Comparison of ENCODE assay signal across 19 cellular contexts in the genomic region with DNA sequence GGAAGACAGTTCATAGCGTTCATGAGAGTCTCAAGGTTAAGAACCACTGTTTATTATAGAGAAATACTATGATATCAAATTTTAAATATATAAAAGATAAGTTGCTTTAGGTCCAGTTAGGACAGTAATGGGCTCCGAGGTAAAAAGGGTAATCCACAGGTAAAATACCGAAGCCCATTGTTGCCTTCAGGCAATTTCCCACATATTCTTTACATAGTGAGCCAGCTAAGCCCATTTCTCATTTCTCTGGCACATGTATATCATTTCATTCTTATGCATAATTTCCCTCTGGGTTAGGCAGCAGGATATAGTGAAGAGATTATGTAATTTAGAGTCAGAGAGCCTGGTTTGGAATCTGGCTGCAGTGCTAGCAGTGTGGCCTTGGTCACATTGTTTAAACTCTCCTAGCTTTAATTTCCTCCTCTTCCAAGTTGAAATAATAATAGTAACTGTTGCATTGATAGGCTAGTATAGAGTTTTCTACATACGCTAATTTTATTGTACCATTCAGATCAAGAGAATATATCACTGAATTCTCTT. TPM values are rescaled to one million over a fixed set of nuclear protein-coding genes. Genes with fewer than 3 reads are reported as not detected.
"Had no signal": no experiment of that assay in that cellular context is flagged by ENCODE, and none has a peak within 500 bp of the region (broad histone marks: within the 10 kb centered on the region; RNA-seq: fewer than 3 reads in every experiment).

No MANE protein-coding gene starts in this region.

- H3K4me3 Mint-ChIP-seq: activated CD4-positive, alpha-beta memory T cell treated with anti-CD3 and anti-CD28 coated beads, Interleukin-2, amount 10 ng/mL, durations not matched to agents 7 days and 5 days; activated CD4-positive, alpha-beta T cell treated with anti-CD3 and anti-CD28 coated beads for 36 hours; activated naive CD8-positive, alpha-beta T cell treated with anti-CD3 and anti-CD28 coated beads, Interleukin-2, amount 10 ng/mL, durations not matched to agents 7 days and 5 days had no signal

- H3K27ac Mint-ChIP-seq: activated CD4-positive, alpha-beta memory T cell treated with anti-CD3 and anti-CD28 coated beads, Interleukin-2, amount 10 ng/mL, durations not matched to agents 7 days and 5 days; activated CD4-positive, alpha-beta T cell treated with anti-CD3 and anti-CD28 coated beads for 36 hours; activated naive CD8-positive, alpha-beta T cell treated with anti-CD3 and anti-CD28 coated beads, Interleukin-2, amount 10 ng/mL, durations not matched to agents 7 days and 5 days had no signal

- DNase-seq: activated CD4-positive, alpha-beta memory T cell treated with anti-CD3 and anti-CD28 coated beads, Interleukin-2, amount 10 ng/mL, durations not matched to agents 7 days and 5 days; activated CD4-positive, alpha-beta T cell treated with anti-CD3 and anti-CD28 coated beads for 36 hours; activated CD4-positive, alpha-beta T cell treated with anti-CD3 and anti-CD28 coated beads, Interleukin-2, amount 50 U/mL, for 1 hour; activated naive CD4-positive, alpha-beta T cell treated with anti-CD3 and anti-CD28 coated beads, Interleukin-2, amount 50 U/mL, for 16 hours; activated naive CD8-positive, alpha-beta T cell treated with anti-CD3 and anti-CD28 coated beads, Interleukin-2, amount 10 ng/mL, durations not matched to agents 7 days and 5 days; Karpas-422; MM.1S; NCI-H187 treated with DMSO at 0.1 percent for 48 hours; NCI-H226; NCI-H510A; NCI-H526 treated with DMSO at 0.1 percent for 48 hours; PC-3; T-helper 2 cell; T1000 had no signal

- H3K9me3 Mint-ChIP-seq: activated CD4-positive, alpha-beta memory T cell treated with anti-CD3 and anti-CD28 coated beads, Interleukin-2, amount 10 ng/mL, durations not matched to agents 7 days and 5 days had no signal

- ATAC-seq: activated CD4-positive, alpha-beta T cell treated with anti-CD3 and anti-CD28 coated beads for 36 hours; PC-3; SK-N-SH treated with all-trans-retinoic acid at 6 μM for 48 hours had no signal

- H3K27me3 Mint-ChIP-seq: activated CD4-positive, alpha-beta T cell treated with anti-CD3 and anti-CD28 coated beads for 36 hours; activated naive CD8-positive, alpha-beta T cell treated with anti-CD3 and anti-CD28 coated beads, Interleukin-2, amount 10 ng/mL, durations not matched to agents 7 days and 5 days had no signal

- H3K9me3 ChIP-seq: adrenal gland, breast epithelium, SJSA1 had no signal

RNA-seq across cellular contexts. Expression of a gene that starts 7.6 kb away (rescaled TPM):
- total RNA-seq: chondrocyte, PC-3, SJSA1 had no signal
